Comparison of ENCODE assay signal across 24 cellular contexts in genomic region chr19:17206736-17207581, GRCh38. TPM values are rescaled to one million over a fixed set of nuclear protein-coding genes. Genes with fewer than 3 reads are reported as not detected.
"Had no signal": no experiment of that assay in that cellular context is flagged by ENCODE, and none has a peak within 500 bp of the region (broad histone marks: within the 10 kb centered on the region; RNA-seq: fewer than 3 reads in every experiment).

No MANE protein-coding gene starts in this region.

- H3K27me3 Mint-ChIP-seq: activated B cell treated with CpG ODN at 0.5 μM for 24 hours; activated CD4-positive, alpha-beta T cell treated with anti-CD3 and anti-CD28 coated beads for 36 hours; activated naive CD4-positive, alpha-beta T cell treated with anti-CD3 and anti-CD28 coated beads, Interleukin-2, amount 10 ng/mL, durations not matched to agents 7 days and 5 days; naive thymus-derived CD4-positive, alpha-beta T cell had no signal

- H3K27ac ChIP-seq: coronary artery, esophagus squamous epithelium, gastroesophageal sphincter, lower lobe of right lung, prostate gland, right atrium auricular region, thyroid gland, upper lobe of right lung had no signal

- H3K4me1 ChIP-seq: esophagus squamous epithelium, gastroesophageal sphincter, lower lobe of right lung, prostate gland, right atrium auricular region, thyroid gland, upper lobe of right lung had no signal

- H3K27me3 ChIP-seq: esophagus squamous epithelium, gastroesophageal sphincter, right atrium auricular region, thyroid gland, upper lobe of right lung had no signal

- H3K4me3 Mint-ChIP-seq: activated B cell treated with CpG ODN at 0.5 μM for 24 hours; activated CD4-positive, alpha-beta T cell treated with anti-CD3 and anti-CD28 coated beads for 36 hours; activated naive CD4-positive, alpha-beta T cell treated with anti-CD3 and anti-CD28 coated beads, Interleukin-2, amount 10 ng/mL, durations not matched to agents 7 days and 5 days; naive thymus-derived CD4-positive, alpha-beta T cell; neural crest cell; T-helper 1 cell treated with Interleukin-12 subunit alpha and Interleukin-12 subunit beta and Interleukin-4 antibody, amounts not matched to agents 30 μg/mL and 1 μg/mL, for 36 hours had no signal

- H3K27ac Mint-ChIP-seq: activated B cell treated with CpG ODN at 0.5 μM for 24 hours; activated CD4-positive, alpha-beta T cell treated with anti-CD3 and anti-CD28 coated beads for 36 hours; activated naive CD4-positive, alpha-beta T cell treated with anti-CD3 and anti-CD28 coated beads, Interleukin-2, amount 10 ng/mL, durations not matched to agents 7 days and 5 days; T-helper 1 cell treated with Interleukin-12 subunit alpha and Interleukin-12 subunit beta and Interleukin-4 antibody, amounts not matched to agents 30 μg/mL and 1 μg/mL, for 36 hours had no signal

- H3K4me3 ChIP-seq: coronary artery, esophagus squamous epithelium, gastroesophageal sphincter, lower lobe of right lung, prostate gland, right atrium auricular region, thyroid gland, upper lobe of right lung had no signal

- ATAC-seq: activated CD4-positive, alpha-beta T cell treated with anti-CD3 and anti-CD28 coated beads for 36 hours; gastroesophageal sphincter; left colon; lower lobe of right lung; naive thymus-derived CD4-positive, alpha-beta T cell; stimulated activated naive CD8-positive, alpha-beta T cell treated with anti-CD3 and anti-CD28 coated beads, Interleukin-15, Interleukin-2, amounts not matched to agents 100 U/mL and 50 U/mL, for 24 hours; upper lobe of right lung had no signal

- H3K9me3 ChIP-seq: esophagus squamous epithelium, gastroesophageal sphincter, lower lobe of right lung, prostate gland, right atrium auricular region, thyroid gland, upper lobe of right lung had no signal

- DNase-seq: activated B cell treated with CpG ODN at 0.5 μM for 24 hours; activated CD4-positive, alpha-beta T cell treated with anti-CD3 and anti-CD28 coated beads for 36 hours; activated CD4-positive, alpha-beta T cell treated with anti-CD3 and anti-CD28 coated beads, Interleukin-2, amount 50 U/mL, for 4 hours; activated effector memory CD4-positive, alpha-beta T cell treated with anti-CD3 and anti-CD28 coated beads, Interleukin-2, amount 50 U/mL, for 16 hours; activated naive CD4-positive, alpha-beta T cell treated with anti-CD3 and anti-CD28 coated beads, Interleukin-2, amount 10 ng/mL, durations not matched to agents 7 days and 5 days; cerebellar nuclear complex; esophagus squamous epithelium; head of caudate nucleus; left colon; lower lobe of right lung; naive thymus-derived CD4-positive, alpha-beta T cell; stimulated activated CD4-positive, alpha-beta T cell treated with anti-CD3 and anti-CD28 coated beads, Interleukin-12 subunit alpha, Interleukin-12 subunit beta, amount 100 ng/mL, for 4 hours; stimulated activated CD4-positive, alpha-beta T cell treated with anti-CD3 and anti-CD28 coated beads, Interleukin-4, amount 100 ng/mL, for 4 hours; stimulated activated naive CD8-positive, alpha-beta T cell treated with anti-CD3 and anti-CD28 coated beads, Interleukin-15, Interleukin-2, amounts not matched to agents 100 U/mL and 50 U/mL, for 24 hours; T1000; thyroid gland; upper lobe of right lung had no signal

- H3K4me1 Mint-ChIP-seq: neural crest cell had no signal

- H3K9me3 Mint-ChIP-seq: activated B cell treated with CpG ODN at 0.5 μM for 24 hours; activated naive CD4-positive, alpha-beta T cell treated with anti-CD3 and anti-CD28 coated beads, Interleukin-2, amount 10 ng/mL, durations not matched to agents 7 days and 5 days; naive thymus-derived CD4-positive, alpha-beta T cell; neural crest cell; T-helper 1 cell treated with Interleukin-12 subunit alpha and Interleukin-12 subunit beta and Interleukin-4 antibody, amounts not matched to agents 30 μg/mL and 1 μg/mL, for 36 hours had no signal

RNA-seq across cellular contexts. Expression of gene USHBP1, which starts 57.6 kb away (rescaled TPM):
- total RNA-seq: osteocyte had no signal
